14 cellular contexts compared by ENCODE assay signal in the genomic region with DNA sequence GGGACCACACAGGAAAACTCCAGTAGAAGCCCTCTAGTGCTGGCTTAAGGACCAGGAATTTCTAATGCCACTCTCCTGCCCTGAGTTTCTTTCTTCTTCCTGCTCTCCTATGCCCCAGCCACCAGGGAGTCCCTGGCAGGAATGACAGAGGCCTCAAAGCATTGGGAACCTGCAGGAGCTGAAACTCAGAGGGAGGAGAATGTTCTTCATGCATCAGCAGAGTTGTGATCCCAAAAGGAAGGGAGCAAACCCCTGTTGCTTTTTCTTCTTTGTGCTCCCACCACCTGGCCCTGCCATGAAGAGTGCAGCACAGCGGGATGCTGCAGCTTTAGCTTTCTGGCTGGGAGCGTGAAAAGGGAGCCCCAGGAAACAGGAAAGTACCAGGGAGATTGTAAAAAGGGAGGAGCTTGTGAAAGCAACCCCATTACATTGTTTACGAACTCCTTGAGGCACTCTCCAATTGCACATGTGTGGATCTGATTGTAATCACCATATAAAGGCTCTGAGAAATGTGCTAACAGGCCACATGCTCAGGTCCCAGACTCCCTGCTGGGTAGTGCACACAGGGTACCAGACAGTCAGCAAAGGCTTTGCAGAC. TPM values are rescaled to one million over a fixed set of nuclear protein-coding genes. Genes with fewer than 3 reads are reported as not detected.
DNase-seq lines count a peak whose midpoint lies in the region; ATAC-seq and TF ChIP-seq lines count a peak whose summit lies in the region.
"Had no signal": no experiment of that assay in that cellular context is flagged by ENCODE, and none has a peak within 500 bp of the region (broad histone marks: within the 10 kb centered on the region; RNA-seq: fewer than 3 reads in every experiment).

No MANE protein-coding gene starts in this region.

- no peak for ATAC-seq in HG03457 (IDR thresholded peaks at IDR 0.05; ENCODE audit: unreplicated experiment)

- no peak overlapping the region for H3K27ac ChIP-seq in DOHH2 (ENCODE audit: low read depth, low read length)
- H3K27ac ChIP-seq in mesodermal cell (ENCODE audit: low read depth, low read length, severe bottlenecking), result peak overlapping the region; percentile 38
- H3K27ac ChIP-seq: epithelial cell of prostate, tibial artery had no signal

- in situ Hi-C loops in astrocyte of the spinal cord (cut with HindIII; ENCODE audit: low sequenced_read_pairs) (no loop called here), ACHN (cut with HindIII; ENCODE audit: low pct_ligation_motif_present, low pct_unique_long_range_greater_than_20kb, low sequenced_read_pairs) (loop anchor here (25.0 kb wide), 1 partner anchor 115 kb away; no protein-coding TSS in a partner anchor)

- H3K4me3 ChIP-seq in DOHH2 (ENCODE audit: low read length), result no peak overlapping the region
- no peak overlapping the region for H3K4me3 ChIP-seq in astrocyte of the spinal cord (ENCODE audit: low read depth, low read length)
- no peak overlapping the region for H3K4me3 ChIP-seq in mesodermal cell (ENCODE audit: extremely low read depth, insufficient read depth, low read length, poor library complexity, severe bottlenecking)
- H3K4me3 ChIP-seq: tibial artery had no signal

- H3F3A ChIP-seq in DOHH2 (ENCODE audit: control insufficient read depth, insufficient read depth), result 0 out of 2 replicates have a peak, but pooled peaks cover 2% of the 10 kb centered on the region

- peaks cover 58% of the 10 kb centered on the region for H3K4me1 ChIP-seq in DOHH2 (ENCODE audit: control insufficient read depth, low read length)
- peaks cover 9% of the 10 kb centered on the region for H3K4me1 ChIP-seq in mesodermal cell (ENCODE audit: control insufficient read depth, insufficient read depth, low read length, poor library complexity, severe bottlenecking)
- H3K4me1 ChIP-seq: tibial artery had no signal

- no peaks in the 10 kb centered on the region for H3K9me2 ChIP-seq in DOHH2 (replicated peaks; ENCODE audit: control insufficient read depth, low read length)

- H4K20me1 ChIP-seq in DOHH2 (ENCODE audit: control insufficient read depth, insufficient read depth, low read depth, low read length), result no peaks in the 10 kb centered on the region

- no peaks in the 10 kb centered on the region for H3K36me3 ChIP-seq in DOHH2 (ENCODE audit: control insufficient read depth, low read length)
- H3K36me3 ChIP-seq in mesodermal cell (ENCODE audit: control insufficient read depth, insufficient read depth, low read length), result no peaks in the 10 kb centered on the region
- H3K36me3 ChIP-seq: tibial artery had no signal

- WGBS in mesodermal cell (ENCODE audit: insufficient coverage in 2 of 2), 2 experiments, result 25 to 40% methylated on average over 1 of the region's 3 CpGs

- peak overlapping the region; percentile 36 for H3K4me2 ChIP-seq in DOHH2 (ENCODE audit: low read length)

- DNase-seq in NCI-H2029 treated with DMSO at 0.1 percent for 48 hours (lab: John Stamatoyannopoulos, UW), result peak; percentile 26
- peak; percentile 45 for DNase-seq in astrocyte of the spinal cord (ENCODE audit: low read depth, low spot score)
- DNase-seq in NOMO-1 treated with dmso at 0.1 percent for 144 hours (lab: John Stamatoyannopoulos, UW; ENCODE audit: unreplicated experiment), result no peak
- DNase-seq in GM19240 (ENCODE audit: insufficient read length, low spot score), result no peak
- DNase-seq in ACHN, result no peak
- DNase-seq: activated effector memory CD4-positive, alpha-beta T cell treated with Interleukin-2 at 50 U/mL for 16 hours; EL; NCI-H1694; stimulated activated CD4-positive, alpha-beta T cell treated with anti-CD3 and anti-CD28 coated beads, Interleukin-2, amount 100 ng/mL, for 24 hours; tibial artery had no signal

- no peak for TF ChIP-seq CTCF in DOHH2 (IDR thresholded peaks at IDR 0.05; ENCODE audit: low read depth, low read length, poor library complexity, severe bottlenecking)
- TF ChIP-seq CTCF in astrocyte of the spinal cord (IDR thresholded peaks at IDR 0.05; ENCODE audit: low read depth, low read length), result no peak

- H3K9me3 ChIP-seq in DOHH2 (ENCODE audit: control insufficient read depth, insufficient read depth, low read length) (no peaks in the 10 kb centered on the region), mesodermal cell (ENCODE audit: control insufficient read depth, low read length) (no peaks in the 10 kb centered on the region)
- H3K9me3 ChIP-seq: tibial artery had no signal

- no peaks in the 10 kb centered on the region for H3K27me3 ChIP-seq in DOHH2 (ENCODE audit: control insufficient read depth, low read length)

- H3K79me2 ChIP-seq in DOHH2 (ENCODE audit: control insufficient read depth, low read length), result no peaks in the 10 kb centered on the region

RNA-seq across cellular contexts. Expression of a gene that starts 34.7 kb away (rescaled TPM):
- 453 TPM for polyA plus RNA-seq in mesodermal cell (2013, experiment 1 of 2)
- polyA plus RNA-seq in mesodermal cell (2013, experiment 2 of 2), result 406 TPM

RNA-seq across cellular contexts. Expression of a gene that starts 39.1 kb away (rescaled TPM):
- 49.3 TPM for polyA plus RNA-seq in mesodermal cell (2013, experiment 1 of 2)
- polyA plus RNA-seq in mesodermal cell (2013, experiment 2 of 2), result 43.7 TPM

Comparison
In these comparisons a context has a peak if more than half of its experiments do, and no peak if none do; other contexts are left out.
1. DNase-seq: peak in NCI-H2029 treated with DMSO at 0.1 percent for 48 hours (single experiment) and astrocyte of the spinal cord (single experiment); none in NOMO-1 treated with dmso at 0.1 percent for 144 hours (single experiment), GM19240 (single experiment) and ACHN (single experiment).